In the genomic region with DNA sequence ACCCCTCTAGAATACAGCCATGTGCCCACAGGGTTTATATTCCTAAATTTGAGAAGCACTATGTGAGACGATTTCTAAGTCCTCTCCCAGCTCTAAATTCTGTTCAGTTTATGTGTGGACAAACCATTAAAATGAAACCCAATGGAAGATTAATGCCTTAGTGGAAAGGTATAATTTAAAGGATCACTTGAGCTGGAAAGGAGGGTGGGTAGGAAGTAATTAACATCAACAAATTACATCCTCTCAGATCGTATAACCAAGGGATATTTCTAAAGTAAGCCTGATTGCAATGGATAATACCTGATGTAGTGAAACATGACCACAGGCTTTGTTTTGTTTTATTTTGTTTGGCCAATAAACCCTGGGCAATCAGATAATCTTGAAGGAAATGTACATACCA, we compare ENCODE assay signal across 26 cellular contexts.
"Had no signal": no experiment of that assay in that cellular context is flagged by ENCODE, and none has a peak within 500 bp of the region (broad histone marks: within the 10 kb centered on the region; RNA-seq: fewer than 3 reads in every experiment).

No MANE protein-coding gene starts in this region.

- ATAC-seq: activated T-cell treated with anti-CD3 and anti-CD28 coated beads, Interleukin-2, amount 50 U/mL, for 72 hours had no signal

- H3K4me3 ChIP-seq: adrenal gland, Peyer's patch, SJCRH30 had no signal

- DNase-seq: activated CD4-positive, alpha-beta memory T cell treated with anti-CD3 and anti-CD28 coated beads, Interleukin-2, amount 10 ng/mL, durations not matched to agents 7 days and 5 days; activated CD4-positive, alpha-beta T cell treated with anti-CD3 and anti-CD28 coated beads, Interleukin-2, amount 10 ng/mL, durations not matched to agents 7 days and 5 days; activated CD4-positive, CD25-positive, alpha-beta regulatory T cell; activated naive CD4-positive, alpha-beta T cell treated with anti-CD3 and anti-CD28 coated beads, Interleukin-2, amount 50 U/mL, for 16 hours; activated naive CD8-positive, alpha-beta T cell treated with anti-CD3 and anti-CD28 coated beads, Interleukin-2, amount 10 ng/mL, durations not matched to agents 7 days and 5 days; activated T-cell treated with anti-CD3 and anti-CD28 coated beads for 4 hours; activated T-cell treated with anti-CD3 and anti-CD28 coated beads, Interleukin-2, amount 50 U/mL, for 72 hours; adrenal gland; anterior cingulate cortex; cerebellar nuclear complex; KG1; MV-4-11; NCI-H1092 treated with DMSO at 0.1 percent for 48 hours; NCI-H1417 treated with DMSO at 0.1 percent for 48 hours; NCI-H1694; NCI-H2029; NCI-H2171; NCI-H345; NCI-H510A; NCI-H526 treated with DMSO at 0.1 percent for 48 hours; NK-92 treated with Interleukin-12 subunit alpha and Interleukin-12 subunit beta, amount 100 ng/mL, for 24 hours; Peyer's patch; Right ventricle myocardium superior; SJCRH30; SK-N-SH; T-helper 1 cell had no signal
